Comparison of ENCODE assay signal across 22 cellular contexts in the genomic region with DNA sequence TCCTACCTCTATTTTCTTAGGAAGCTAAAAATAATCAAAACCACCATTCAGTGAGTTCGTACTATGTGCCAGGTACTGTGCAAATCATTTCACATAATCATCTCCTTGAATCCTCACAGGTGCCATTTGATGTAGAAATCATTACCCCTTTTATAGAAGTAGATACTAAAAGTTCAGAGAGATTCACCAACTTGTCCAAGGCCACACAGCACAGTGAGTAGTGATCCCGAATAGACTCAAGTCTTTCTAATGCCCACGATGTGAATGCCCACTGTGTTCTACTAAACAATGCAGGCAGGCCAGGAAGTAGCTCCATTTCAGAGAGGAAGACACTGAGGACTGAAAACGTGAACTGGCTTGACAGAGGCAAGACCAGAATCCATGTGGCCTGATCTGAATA.
A peak's percentile ranks its signal among the peaks of the same experiment; 100 is the strongest.
DNase-seq lines count a peak whose midpoint lies in the region; ATAC-seq and TF ChIP-seq lines count a peak whose summit lies in the region.
"Had no signal": no experiment of that assay in that cellular context is flagged by ENCODE, and none has a peak within 500 bp of the region (broad histone marks: within the 10 kb centered on the region; RNA-seq: fewer than 3 reads in every experiment).

No MANE protein-coding gene starts in this region.

- TF ChIP-seq EP300 in SK-N-SH (IDR thresholded peaks at IDR 0.05; ENCODE audit: borderline replicate concordance in 1 of 2, low read depth in 1 of 2, low read length in 1 of 2) (no peak), upper lobe of left lung (IDR thresholded peaks at IDR 0.05) (no peak)

- peaks cover 47% of the 10 kb centered on the region for H3K36me3 Mint-ChIP-seq in neural progenitor cell
- H3K36me3 Mint-ChIP-seq: activated CD8-positive, alpha-beta memory T cell treated with anti-CD3 and anti-CD28 coated beads, Interleukin-2, amount 10 ng/mL, durations not matched to agents 7 days and 5 days; CD14-positive monocyte had no signal

- H3K4me1 Mint-ChIP-seq in neural progenitor cell = peaks cover 3% of the 10 kb centered on the region
- H3K4me1 Mint-ChIP-seq: activated CD8-positive, alpha-beta memory T cell treated with anti-CD3 and anti-CD28 coated beads, Interleukin-2, amount 10 ng/mL, durations not matched to agents 7 days and 5 days had no signal

- H3K27me3 ChIP-seq in SK-N-SH (ENCODE audit: insufficient read depth) = no peaks in the 10 kb centered on the region
- no peaks in the 10 kb centered on the region for H3K27me3 ChIP-seq in neural progenitor cell
- H3K27me3 ChIP-seq in upper lobe of left lung = no peaks in the 10 kb centered on the region
- no peaks in the 10 kb centered on the region for H3K27me3 ChIP-seq in MM.1S (replicated peaks; ENCODE audit: insufficient read depth, low read length)
- H3K27me3 ChIP-seq: heart right ventricle, neutrophil had no signal

- no peak for TF ChIP-seq CTCF in SK-N-SH (IDR thresholded peaks at IDR 0.05)
- TF ChIP-seq CTCF in neural progenitor cell (IDR thresholded peaks at IDR 0.05) = no peak
- no peak for TF ChIP-seq CTCF in upper lobe of left lung (IDR thresholded peaks at IDR 0.05)
- TF ChIP-seq CTCF in MM.1S (IDR thresholded peaks at IDR 0.05; ENCODE audit: low read length) = no peak

- H3K4me1 ChIP-seq in SK-N-SH (ENCODE audit: control insufficient read depth in 1 of 2, insufficient read depth in 2 of 2, low read depth in 1 of 2, low read length in 1 of 2) (peaks cover 22 to 25% of the 10 kb centered on the region in 2 experiments), neural progenitor cell (no peaks in the 10 kb centered on the region), upper lobe of left lung (peaks cover 20 to 31% (median 25%) of the 10 kb centered on the region in 4 donors), MM.1S (ENCODE audit: low read length) (no peaks in the 10 kb centered on the region)

- peaks cover 4% of the 10 kb centered on the region; the same call in 1 of the 2 replicates for H3K79me2 ChIP-seq in SK-N-SH (ENCODE audit: insufficient read depth)
- no peaks in the 10 kb centered on the region for H3K79me2 ChIP-seq in neural progenitor cell (ENCODE audit: low read depth)
- H3K79me2 ChIP-seq in MM.1S (ENCODE audit: low read length) = no peaks in the 10 kb centered on the region

- no peak overlapping the region for H2AFZ ChIP-seq in SK-N-SH (ENCODE audit: low read depth)
- no peak overlapping the region for H2AFZ ChIP-seq in neural progenitor cell (replicated peaks)
- H2AFZ ChIP-seq in MM.1S (ENCODE audit: low read length) = no peak overlapping the region

- peaks cover 3% of the 10 kb centered on the region for H3F3A ChIP-seq in SK-N-SH (replicated peaks; ENCODE audit: insufficient read depth)
- H3F3A ChIP-seq in neural progenitor cell (ENCODE audit: low read depth) = no peaks in the 10 kb centered on the region
- no peaks in the 10 kb centered on the region for H3F3A ChIP-seq in MM.1S (ENCODE audit: insufficient read depth, low read length)

- no peak overlapping the region for H3K4me3 ChIP-seq in SK-N-SH (ENCODE audit: low read depth in 2 of 2, low read length in 1 of 2)
- no peak overlapping the region for H3K4me3 ChIP-seq in neural progenitor cell
- H3K4me3 ChIP-seq in upper lobe of left lung = no peak overlapping the region
- H3K4me3 ChIP-seq in MM.1S (ENCODE audit: low read length) = no peak overlapping the region
- H3K4me3 ChIP-seq: heart right ventricle, SK-N-MC had no signal

- H3K36me3 ChIP-seq in SK-N-SH (replicated peaks in 1 of 2; ENCODE audit: control insufficient read depth in 1 of 2, insufficient read depth in 2 of 2, low read length in 1 of 2) (peaks cover 76 to 88% of the 10 kb centered on the region in 2 experiments), neural progenitor cell (no peaks in the 10 kb centered on the region), upper lobe of left lung (peaks cover 0 to 5% (median 0%) of the 10 kb centered on the region in 4 donors), MM.1S (replicated peaks; ENCODE audit: insufficient read depth, low read length) (no peaks in the 10 kb centered on the region)
- H3K36me3 ChIP-seq: neutrophil had no signal

- H3K9me2 ChIP-seq in SK-N-SH (no peaks in the 10 kb centered on the region), MM.1S (replicated peaks; ENCODE audit: insufficient read depth, low read length) (no peaks in the 10 kb centered on the region)

- no peak for TF ChIP-seq POLR2A in upper lobe of left lung (IDR thresholded peaks at IDR 0.05)

- H3K9ac ChIP-seq in SK-N-SH = no peak overlapping the region
- no peak overlapping the region for H3K9ac ChIP-seq in neural progenitor cell
- no peak overlapping the region for H3K9ac ChIP-seq in MM.1S (ENCODE audit: low read length)

- POLR2A ChIA-PET in SK-N-SH (lab: Yijun Ruan, JAX) = no interaction called here

- no peak for DNase-seq in SK-N-SH
- DNase-seq in epithelial cell of prostate (ENCODE audit: low read depth, low spot score) = no peak
- DNase-seq in neural progenitor cell (ENCODE audit: low spot score) = no peak
- no peak for DNase-seq in upper lobe of left lung
- no peak for DNase-seq in SW 1271 (lab: John Stamatoyannopoulos, UW)
- no peak for DNase-seq in NCI-H524 treated with DMSO at 0.1 percent for 48 hours (lab: John Stamatoyannopoulos, UW)
- DNase-seq in MM.1S = no peak
- DNase-seq: 8988T; activated CD8-positive, alpha-beta memory T cell treated with anti-CD3 and anti-CD28 coated beads, Interleukin-2, amount 10 ng/mL, durations not matched to agents 7 days and 5 days; effector CD8-positive, alpha-beta T cell; HCEC 1CT; heart right ventricle; Karpas-422; mesendoderm; NCI-H1105; NCI-H69; stimulated activated CD4-positive, alpha-beta T cell treated with anti-CD3 and anti-CD28 coated beads, Interleukin-1b, Interleukin-23, amount 100 ng/mL, for 48 hours had no signal

- no peak for TF ChIP-seq RAD21 in SK-N-SH (IDR thresholded peaks at IDR 0.05; ENCODE audit: low read length)

- CTCF ChIA-PET in SK-N-SH (lab: Yijun Ruan, JAX) = interaction anchor here (1.1 kb wide), 1 partner anchor 69 kb away, joined by 3 read pairs; the partner anchor contains the start of gene ANTXR1

- H3K4me2 ChIP-seq in SK-N-SH (no peak overlapping the region), neural progenitor cell (no peak overlapping the region), MM.1S (ENCODE audit: low read depth, low read length) (no peak overlapping the region)

- H3K27ac ChIP-seq in SK-N-SH (ENCODE audit: low read depth in 2 of 2, low read length in 1 of 2) = peak overlapping the region; percentile 65 to 79
- peak overlapping the region; percentile 71 for H3K27ac ChIP-seq in epithelial cell of prostate
- no peak overlapping the region for H3K27ac ChIP-seq in neural progenitor cell
- H3K27ac ChIP-seq in upper lobe of left lung = peak overlapping the region; percentile 55 to 78 (median 74)
- H3K27ac ChIP-seq in MM.1S (ENCODE audit: low read length) = no peak overlapping the region
- H3K27ac ChIP-seq: neutrophil had no signal

- no peaks in the 10 kb centered on the region for H3K27me3 Mint-ChIP-seq in neural progenitor cell (ENCODE audit: insufficient read depth, low read depth)

- WGBS in SK-N-SH (ENCODE audit: low lambda C conversion rate) = 92% methylated on average over 4 of the region's 4 CpGs
- WGBS in upper lobe of left lung, 2 donors = 75 to 87% methylated on average over 4 of the region's 4 CpGs

- no peak overlapping the region for H3K4me3 Mint-ChIP-seq in neural progenitor cell
- H3K4me3 Mint-ChIP-seq: activated CD8-positive, alpha-beta memory T cell treated with anti-CD3 and anti-CD28 coated beads, Interleukin-2, amount 10 ng/mL, durations not matched to agents 7 days and 5 days had no signal

- H3K27ac Mint-ChIP-seq in neural progenitor cell = peak overlapping the region; percentile 34
- H3K27ac Mint-ChIP-seq: activated CD8-positive, alpha-beta memory T cell treated with anti-CD3 and anti-CD28 coated beads, Interleukin-2, amount 10 ng/mL, durations not matched to agents 7 days and 5 days; activated T-helper 2 cell treated with anti-CD3 and anti-CD28 coated beads, Interferon-gamma antibody, Interleukin-2, Interleukin-4, amounts not matched to agents 10 μg/mL and 5 μg/mL and 100 μg/mL, durations not matched to agents 14 hours and 24 hours and 36 hours had no signal

- no peak for ATAC-seq in SK-N-SH treated with all-trans-retinoic acid at 6 μM for 48 hours
- no peak for ATAC-seq in upper lobe of left lung (ENCODE audit: low FRiP score in 2 of 2)
- ATAC-seq: activated CD8-positive, alpha-beta memory T cell treated with anti-CD3 and anti-CD28 coated beads, Interleukin-2, amount 10 ng/mL, durations not matched to agents 7 days and 5 days had no signal

- no peaks in the 10 kb centered on the region for H3K9me3 Mint-ChIP-seq in neural progenitor cell
- H3K9me3 Mint-ChIP-seq: activated T-helper 2 cell treated with anti-CD3 and anti-CD28 coated beads, Interferon-gamma antibody, Interleukin-2, Interleukin-4, amounts not matched to agents 10 μg/mL and 5 μg/mL and 100 μg/mL, durations not matched to agents 14 hours and 24 hours and 36 hours had no signal

- H4K20me1 ChIP-seq in SK-N-SH (ENCODE audit: insufficient read depth) (no peaks in the 10 kb centered on the region), neural progenitor cell (ENCODE audit: low read depth) (no peaks in the 10 kb centered on the region), MM.1S (ENCODE audit: insufficient read depth, low read length) (no peaks in the 10 kb centered on the region)

- H3K9me3 ChIP-seq in SK-N-SH (no peaks in the 10 kb centered on the region), neural progenitor cell (ENCODE audit: low read depth) (no peaks in the 10 kb centered on the region), upper lobe of left lung (no peaks in the 10 kb centered on the region), MM.1S (replicated peaks; ENCODE audit: insufficient read depth, low read length) (no peaks in the 10 kb centered on the region)
- H3K9me3 ChIP-seq: heart right ventricle, neutrophil had no signal

TF ChIP-seq in SK-N-SH, 30 proteins besides CTCF, POLR2A, EP300 and RAD21 (continues in another document):
- no peak for TF ChIP-seq TCF12 (IDR thresholded peaks at IDR 0.05)
- TF ChIP-seq, protein P1, sequence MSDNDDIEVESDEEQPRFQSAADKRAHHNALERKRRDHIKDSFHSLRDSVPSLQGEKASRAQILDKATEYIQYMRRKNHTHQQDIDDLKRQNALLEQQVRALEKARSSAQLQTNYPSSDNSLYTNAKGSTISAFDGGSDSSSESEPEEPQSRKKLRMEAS (IDR thresholded peaks at IDR 0.05; ENCODE audit: low read depth) = no peak

Comparison
In these comparisons a context has a peak if more than half of its experiments do, and no peak if none do; other contexts are left out.
1. H3K27ac ChIP-seq: peak in SK-N-SH (2 of 2), epithelial cell of prostate (single experiment) and upper lobe of left lung (4 of 4); none in neural progenitor cell (single experiment) and MM.1S (single experiment).